Comparison of ENCODE assay signal across 25 cellular contexts in the genomic region with DNA sequence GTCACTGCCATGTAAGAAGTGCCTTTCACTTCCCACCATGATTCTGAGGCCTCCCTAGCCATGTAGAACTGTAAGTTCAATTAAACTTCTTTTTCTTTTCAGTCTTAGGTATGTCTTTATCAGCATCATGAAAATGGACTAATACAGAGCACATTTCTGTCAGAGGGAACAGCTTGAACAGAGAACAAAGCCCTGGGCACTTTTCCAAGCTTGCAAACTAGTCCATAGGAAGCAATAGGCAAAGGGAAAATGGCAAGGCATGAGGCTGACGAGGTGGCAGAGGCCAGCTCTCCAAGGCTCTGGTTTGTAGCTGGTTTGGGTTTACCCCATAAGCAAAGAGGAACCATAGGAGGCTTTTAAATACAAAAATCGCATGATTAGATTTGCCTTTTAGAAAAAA.
"Had no signal": no experiment of that assay in that cellular context is flagged by ENCODE, and none has a peak within 500 bp of the region (broad histone marks: within the 10 kb centered on the region; RNA-seq: fewer than 3 reads in every experiment).

No MANE protein-coding gene starts in this region.

- H3K36me3 ChIP-seq: cardiac muscle cell, esophagus muscularis mucosa, gastroesophageal sphincter, heart left ventricle, prostate gland, right atrium auricular region, spleen had no signal

- H3K9me3 Mint-ChIP-seq: activated B cell treated with CpG ODN at 0.5 μM for 24 hours; activated naive CD4-positive, alpha-beta T cell treated with anti-CD3 and anti-CD28 coated beads for 36 hours; activated naive CD8-positive, alpha-beta T cell treated with anti-CD3 and anti-CD28 coated beads, Interleukin-2, amount 10 ng/mL, durations not matched to agents 7 days and 5 days; activated T-cell treated with anti-CD3 and anti-CD28 coated beads, Interleukin-2, amount 50 U/mL, for 72 hours; effector memory CD8-positive, alpha-beta T cell had no signal

- H3K27me3 ChIP-seq: cardiac muscle cell, esophagus muscularis mucosa, gastroesophageal sphincter, heart left ventricle, right atrium auricular region had no signal

- H3K4me3 Mint-ChIP-seq: activated B cell treated with CpG ODN at 0.5 μM for 24 hours; activated CD4-positive, alpha-beta T cell treated with anti-CD3 and anti-CD28 coated beads for 36 hours; activated naive CD4-positive, alpha-beta T cell treated with anti-CD3 and anti-CD28 coated beads for 36 hours; activated naive CD8-positive, alpha-beta T cell treated with anti-CD3 and anti-CD28 coated beads, Interleukin-2, amount 10 ng/mL, durations not matched to agents 7 days and 5 days; activated T-cell treated with anti-CD3 and anti-CD28 coated beads, Interleukin-2, amount 50 U/mL, for 72 hours; effector memory CD8-positive, alpha-beta T cell; naive B cell; neural crest cell; T-helper 17 cell had no signal

- ATAC-seq: activated CD4-positive, alpha-beta T cell treated with anti-CD3 and anti-CD28 coated beads for 36 hours; activated T-cell treated with anti-CD3 and anti-CD28 coated beads, Interleukin-2, amount 50 U/mL, for 72 hours; effector memory CD8-positive, alpha-beta T cell; gastroesophageal sphincter; heart left ventricle; left colon; stimulated activated naive CD8-positive, alpha-beta T cell treated with anti-CD3 and anti-CD28 coated beads, Interleukin-15, Interleukin-2, amounts not matched to agents 100 U/mL and 50 U/mL, for 24 hours; T-helper 17 cell had no signal

- H3K4me1 Mint-ChIP-seq: activated CD4-positive, alpha-beta T cell treated with anti-CD3 and anti-CD28 coated beads for 36 hours; activated naive CD8-positive, alpha-beta T cell treated with anti-CD3 and anti-CD28 coated beads, Interleukin-2, amount 10 ng/mL, durations not matched to agents 7 days and 5 days had no signal

- H3K27ac Mint-ChIP-seq: activated B cell treated with CpG ODN at 0.5 μM for 24 hours; activated CD4-positive, alpha-beta T cell treated with anti-CD3 and anti-CD28 coated beads for 36 hours; activated naive CD4-positive, alpha-beta T cell treated with anti-CD3 and anti-CD28 coated beads for 36 hours; activated naive CD8-positive, alpha-beta T cell treated with anti-CD3 and anti-CD28 coated beads, Interleukin-2, amount 10 ng/mL, durations not matched to agents 7 days and 5 days; activated T-cell treated with anti-CD3 and anti-CD28 coated beads, Interleukin-2, amount 50 U/mL, for 72 hours; effector memory CD8-positive, alpha-beta T cell; naive B cell; T-helper 17 cell had no signal

- H3K27ac ChIP-seq: cardiac muscle cell, dorsolateral prefrontal cortex, esophagus muscularis mucosa, gastroesophageal sphincter, heart left ventricle, prostate gland, right atrium auricular region, spleen had no signal

- DNase-seq: activated B cell treated with CpG ODN at 0.5 μM for 24 hours; activated CD4-positive, alpha-beta T cell treated with anti-CD3 and anti-CD28 coated beads for 36 hours; activated CD4-positive, alpha-beta T cell treated with anti-CD3 and anti-CD28 coated beads, Interleukin-2, amount 50 U/mL, for 48 hours; activated effector memory CD4-positive, alpha-beta T cell treated with Interleukin-2 at 50 U/mL for 16 hours; activated naive CD4-positive, alpha-beta T cell treated with anti-CD3 and anti-CD28 coated beads for 36 hours; activated naive CD8-positive, alpha-beta T cell treated with anti-CD3 and anti-CD28 coated beads, Interleukin-2, amount 10 ng/mL, durations not matched to agents 7 days and 5 days; activated T-cell treated with anti-CD3 and anti-CD28 coated beads, Interleukin-2, amount 50 U/mL, for 72 hours; amygdala; dorsolateral prefrontal cortex; effector memory CD8-positive, alpha-beta T cell; heart left ventricle; islet precursor cell; left colon; naive B cell; spleen; stimulated activated CD4-positive, alpha-beta T cell treated with anti-CD3 and anti-CD28 coated beads, Interleukin-4, amount 100 ng/mL, for 24 hours; stimulated activated naive CD8-positive, alpha-beta T cell treated with anti-CD3 and anti-CD28 coated beads, Interleukin-15, Interleukin-2, amounts not matched to agents 100 U/mL and 50 U/mL, for 24 hours; SW 1271; T-helper 17 cell had no signal

- H3K4me3 ChIP-seq: cardiac muscle cell, dorsolateral prefrontal cortex, esophagus muscularis mucosa, gastroesophageal sphincter, heart left ventricle, prostate gland, right atrium auricular region, spleen had no signal

- H3K36me3 Mint-ChIP-seq: activated naive CD8-positive, alpha-beta T cell treated with anti-CD3 and anti-CD28 coated beads, Interleukin-2, amount 10 ng/mL, durations not matched to agents 7 days and 5 days had no signal
